ENCODE assay signal across 29 cellular contexts in genomic region chr4:176350671-176351070, GRCh38.
"Had no signal": no experiment of that assay in that cellular context is flagged by ENCODE, and none has a peak within 500 bp of the region (broad histone marks: within the 10 kb centered on the region; RNA-seq: fewer than 3 reads in every experiment).

No MANE protein-coding gene starts in this region.

- H3K27ac Mint-ChIP-seq: activated CD8-positive, alpha-beta T cell treated with anti-CD3 and anti-CD28 coated beads for 36 hours; activated naive CD8-positive, alpha-beta T cell treated with anti-CD3 and anti-CD28 coated beads for 36 hours; activated T-cell treated with anti-CD3 and anti-CD28 coated beads, Interleukin-2, amount 50 U/mL, for 72 hours; activated T-helper 17 cell treated with anti-CD3 and anti-CD28 coated beads, Interleukin-2, amount 50 U/mL, for 72 hours had no signal

- H3K4me1 ChIP-seq: SJCRH30 had no signal

- ATAC-seq: activated CD8-positive, alpha-beta T cell treated with anti-CD3 and anti-CD28 coated beads for 36 hours; activated T-cell treated with anti-CD3 and anti-CD28 coated beads, Interleukin-2, amount 50 U/mL, for 72 hours; activated T-helper 17 cell treated with anti-CD3 and anti-CD28 coated beads, Interleukin-2, amount 50 U/mL, for 72 hours; Panc1 had no signal

- H3K4me3 ChIP-seq: SJCRH30, SK-N-MC had no signal

- H3K27me3 Mint-ChIP-seq: activated CD8-positive, alpha-beta T cell treated with anti-CD3 and anti-CD28 coated beads for 36 hours; activated naive CD8-positive, alpha-beta T cell treated with anti-CD3 and anti-CD28 coated beads for 36 hours; activated T-helper 17 cell treated with anti-CD3 and anti-CD28 coated beads, Interleukin-2, amount 50 U/mL, for 72 hours had no signal

- H3K4me1 Mint-ChIP-seq: activated naive CD8-positive, alpha-beta T cell treated with anti-CD3 and anti-CD28 coated beads for 36 hours; activated T-helper 17 cell treated with anti-CD3 and anti-CD28 coated beads, Interleukin-2, amount 50 U/mL, for 72 hours had no signal

- DNase-seq: activated CD4-positive, alpha-beta T cell treated with anti-CD3 and anti-CD28 coated beads for 1 hour; activated CD4-positive, alpha-beta T cell treated with anti-CD3 and anti-CD28 coated beads for 48 hours; activated CD4-positive, CD25-positive, alpha-beta regulatory T cell; activated CD8-positive, alpha-beta T cell treated with anti-CD3 and anti-CD28 coated beads for 36 hours; activated effector memory CD4-positive, alpha-beta T cell treated with anti-CD3 and anti-CD28 coated beads, Interleukin-2, amount 50 U/mL, for 16 hours; activated naive CD4-positive, alpha-beta T cell; activated naive CD4-positive, alpha-beta T cell treated with anti-CD3 and anti-CD28 coated beads, Interleukin-2, amount 50 U/mL, for 16 hours; activated naive CD8-positive, alpha-beta T cell treated with anti-CD3 and anti-CD28 coated beads for 36 hours; activated T-cell treated with anti-CD3 and anti-CD28 coated beads, Interleukin-2, amount 50 U/mL, for 1 hour; activated T-cell treated with anti-CD3 and anti-CD28 coated beads, Interleukin-2, amount 50 U/mL, for 72 hours; amniotic stem cell; aorta; brain microvascular endothelial cell; central memory CD4-positive, alpha-beta T cell; NCI-H1092 treated with DMSO at 0.1 percent for 48 hours; NCI-H1417; NCI-H146; NCI-H187; NCI-H2029 treated with DMSO at 0.1 percent for 48 hours; NCI-H2171; NCI-H510A; NCI-H526; SHP77; SJCRH30; T1000; WERI-Rb-1 had no signal

- H3K27ac ChIP-seq: brain microvascular endothelial cell, SJCRH30, SK-N-MC, WERI-Rb-1 had no signal

- H3K27me3 ChIP-seq: brain microvascular endothelial cell, SJCRH30 had no signal

- H3K9me3 ChIP-seq: SJCRH30 had no signal

- H3K36me3 ChIP-seq: brain microvascular endothelial cell, SJCRH30, WERI-Rb-1 had no signal

- H3K4me3 Mint-ChIP-seq: activated CD8-positive, alpha-beta T cell treated with anti-CD3 and anti-CD28 coated beads for 36 hours; activated naive CD8-positive, alpha-beta T cell treated with anti-CD3 and anti-CD28 coated beads for 36 hours; activated T-cell treated with anti-CD3 and anti-CD28 coated beads, Interleukin-2, amount 50 U/mL, for 72 hours; activated T-helper 17 cell treated with anti-CD3 and anti-CD28 coated beads, Interleukin-2, amount 50 U/mL, for 72 hours had no signal

- H3K9me3 Mint-ChIP-seq: activated T-cell treated with anti-CD3 and anti-CD28 coated beads, Interleukin-2, amount 50 U/mL, for 72 hours; activated T-helper 17 cell treated with anti-CD3 and anti-CD28 coated beads, Interleukin-2, amount 50 U/mL, for 72 hours had no signal
